Comparison of ENCODE assay signal across 1 cellular context in the genomic region with DNA sequence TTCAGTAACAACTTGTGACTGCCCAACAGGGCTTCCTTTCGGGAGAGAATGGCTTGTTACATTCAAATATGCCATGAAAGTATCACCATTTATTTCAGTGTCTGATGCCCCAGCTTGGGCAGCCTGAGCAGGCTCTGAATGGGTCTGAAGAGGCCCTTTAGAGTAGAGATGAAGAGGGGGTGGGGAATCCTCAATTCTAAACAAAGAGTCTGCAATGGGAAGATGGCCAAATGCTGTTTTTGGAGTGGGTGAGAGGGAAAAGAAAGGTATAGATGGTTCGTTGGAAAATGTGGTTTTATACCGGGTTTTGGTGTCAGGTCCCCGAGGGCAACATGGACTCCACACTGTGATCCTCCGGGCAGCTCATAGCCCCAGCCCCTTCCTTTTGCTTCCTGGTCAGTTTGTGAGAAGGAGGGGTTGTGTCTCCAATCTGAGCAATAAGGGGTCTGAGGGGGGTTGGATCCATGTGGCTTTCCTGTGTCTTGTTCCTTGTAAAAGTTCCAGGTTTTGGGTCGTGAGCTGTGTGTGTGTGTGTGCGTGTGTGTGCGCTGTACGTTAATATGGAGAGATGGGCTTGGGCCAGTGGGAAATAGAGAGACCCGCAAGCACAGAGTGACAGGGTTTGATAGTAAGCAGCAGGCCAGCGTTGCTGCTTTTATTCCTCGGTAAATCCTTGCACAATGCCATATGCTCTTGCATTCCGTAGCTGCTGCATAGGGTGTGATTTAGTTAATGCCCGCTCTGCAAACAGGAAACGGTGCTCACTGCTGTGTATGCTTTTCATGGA.
TF ChIP-seq lines count a peak whose summit lies in the region.

No MANE protein-coding gene starts in this region.

TF ChIP-seq in WTC11, 78 proteins besides CTCF, POLR2A, EP300 and RAD21 (continued from another document):
- TF ChIP-seq, protein P1, sequence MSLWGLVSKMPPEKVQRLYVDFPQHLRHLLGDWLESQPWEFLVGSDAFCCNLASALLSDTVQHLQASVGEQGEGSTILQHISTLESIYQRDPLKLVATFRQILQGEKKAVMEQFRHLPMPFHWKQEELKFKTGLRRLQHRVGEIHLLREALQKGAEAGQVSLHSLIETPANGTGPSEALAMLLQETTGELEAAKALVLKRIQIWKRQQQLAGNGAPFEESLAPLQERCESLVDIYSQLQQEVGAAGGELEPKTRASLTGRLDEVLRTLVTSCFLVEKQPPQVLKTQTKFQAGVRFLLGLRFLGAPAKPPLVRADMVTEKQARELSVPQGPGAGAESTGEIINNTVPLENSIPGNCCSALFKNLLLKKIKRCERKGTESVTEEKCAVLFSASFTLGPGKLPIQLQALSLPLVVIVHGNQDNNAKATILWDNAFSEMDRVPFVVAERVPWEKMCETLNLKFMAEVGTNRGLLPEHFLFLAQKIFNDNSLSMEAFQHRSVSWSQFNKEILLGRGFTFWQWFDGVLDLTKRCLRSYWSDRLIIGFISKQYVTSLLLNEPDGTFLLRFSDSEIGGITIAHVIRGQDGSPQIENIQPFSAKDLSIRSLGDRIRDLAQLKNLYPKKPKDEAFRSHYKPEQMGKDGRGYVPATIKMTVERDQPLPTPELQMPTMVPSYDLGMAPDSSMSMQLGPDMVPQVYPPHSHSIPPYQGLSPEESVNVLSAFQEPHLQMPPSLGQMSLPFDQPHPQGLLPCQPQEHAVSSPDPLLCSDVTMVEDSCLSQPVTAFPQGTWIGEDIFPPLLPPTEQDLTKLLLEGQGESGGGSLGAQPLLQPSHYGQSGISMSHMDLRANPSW (CRISPR knock-in tag; conservative IDR thresholded peaks at IDR 0.05; ENCODE audit: low read depth): no peak
- TF ChIP-seq, protein P2, sequence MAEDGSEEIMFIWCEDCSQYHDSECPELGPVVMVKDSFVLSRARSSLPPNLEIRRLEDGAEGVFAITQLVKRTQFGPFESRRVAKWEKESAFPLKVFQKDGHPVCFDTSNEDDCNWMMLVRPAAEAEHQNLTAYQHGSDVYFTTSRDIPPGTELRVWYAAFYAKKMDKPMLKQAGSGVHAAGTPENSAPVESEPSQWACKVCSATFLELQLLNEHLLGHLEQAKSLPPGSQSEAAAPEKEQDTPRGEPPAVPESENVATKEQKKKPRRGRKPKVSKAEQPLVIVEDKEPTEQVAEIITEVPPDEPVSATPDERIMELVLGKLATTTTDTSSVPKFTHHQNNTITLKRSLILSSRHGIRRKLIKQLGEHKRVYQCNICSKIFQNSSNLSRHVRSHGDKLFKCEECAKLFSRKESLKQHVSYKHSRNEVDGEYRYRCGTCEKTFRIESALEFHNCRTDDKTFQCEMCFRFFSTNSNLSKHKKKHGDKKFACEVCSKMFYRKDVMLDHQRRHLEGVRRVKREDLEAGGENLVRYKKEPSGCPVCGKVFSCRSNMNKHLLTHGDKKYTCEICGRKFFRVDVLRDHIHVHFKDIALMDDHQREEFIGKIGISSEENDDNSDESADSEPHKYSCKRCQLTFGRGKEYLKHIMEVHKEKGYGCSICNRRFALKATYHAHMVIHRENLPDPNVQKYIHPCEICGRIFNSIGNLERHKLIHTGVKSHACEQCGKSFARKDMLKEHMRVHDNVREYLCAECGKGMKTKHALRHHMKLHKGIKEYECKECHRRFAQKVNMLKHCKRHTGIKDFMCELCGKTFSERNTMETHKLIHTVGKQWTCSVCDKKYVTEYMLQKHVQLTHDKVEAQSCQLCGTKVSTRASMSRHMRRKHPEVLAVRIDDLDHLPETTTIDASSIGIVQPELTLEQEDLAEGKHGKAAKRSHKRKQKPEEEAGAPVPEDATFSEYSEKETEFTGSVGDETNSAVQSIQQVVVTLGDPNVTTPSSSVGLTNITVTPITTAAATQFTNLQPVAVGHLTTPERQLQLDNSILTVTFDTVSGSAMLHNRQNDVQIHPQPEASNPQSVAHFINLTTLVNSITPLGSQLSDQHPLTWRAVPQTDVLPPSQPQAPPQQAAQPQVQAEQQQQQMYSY (CRISPR knock-in tag; IDR thresholded peaks at IDR 0.05): peak; percentile 74
- TF ChIP-seq NFE2L1 (CRISPR knock-in tag; IDR thresholded peaks at IDR 0.05) (0 out of 2 replicates have a peak, but pooled peaks have one; percentile 10), ZNF138 (CRISPR knock-in tag; conservative IDR thresholded peaks at IDR 0.05) (no peak), NFYB (CRISPR knock-in tag; conservative IDR thresholded peaks at IDR 0.05; ENCODE audit: low read depth) (no peak), GTF2I (CRISPR knock-in tag; conservative IDR thresholded peaks at IDR 0.05) (no peak), ZNF416 (CRISPR knock-in tag; IDR thresholded peaks at IDR 0.05) (no peak)
- TF ChIP-seq, protein P3, sequence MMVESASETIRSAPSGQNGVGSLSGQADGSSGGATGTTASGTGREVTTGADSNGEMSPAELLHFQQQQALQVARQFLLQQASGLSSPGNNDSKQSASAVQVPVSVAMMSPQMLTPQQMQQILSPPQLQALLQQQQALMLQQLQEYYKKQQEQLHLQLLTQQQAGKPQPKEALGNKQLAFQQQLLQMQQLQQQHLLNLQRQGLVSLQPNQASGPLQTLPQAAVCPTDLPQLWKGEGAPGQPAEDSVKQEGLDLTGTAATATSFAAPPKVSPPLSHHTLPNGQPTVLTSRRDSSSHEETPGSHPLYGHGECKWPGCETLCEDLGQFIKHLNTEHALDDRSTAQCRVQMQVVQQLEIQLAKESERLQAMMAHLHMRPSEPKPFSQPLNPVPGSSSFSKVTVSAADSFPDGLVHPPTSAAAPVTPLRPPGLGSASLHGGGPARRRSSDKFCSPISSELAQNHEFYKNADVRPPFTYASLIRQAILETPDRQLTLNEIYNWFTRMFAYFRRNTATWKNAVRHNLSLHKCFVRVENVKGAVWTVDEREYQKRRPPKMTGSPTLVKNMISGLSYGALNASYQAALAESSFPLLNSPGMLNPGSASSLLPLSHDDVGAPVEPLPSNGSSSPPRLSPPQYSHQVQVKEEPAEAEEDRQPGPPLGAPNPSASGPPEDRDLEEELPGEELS (CRISPR knock-in tag; IDR thresholded peaks at IDR 0.05): no peak
- TF ChIP-seq, protein P4, sequence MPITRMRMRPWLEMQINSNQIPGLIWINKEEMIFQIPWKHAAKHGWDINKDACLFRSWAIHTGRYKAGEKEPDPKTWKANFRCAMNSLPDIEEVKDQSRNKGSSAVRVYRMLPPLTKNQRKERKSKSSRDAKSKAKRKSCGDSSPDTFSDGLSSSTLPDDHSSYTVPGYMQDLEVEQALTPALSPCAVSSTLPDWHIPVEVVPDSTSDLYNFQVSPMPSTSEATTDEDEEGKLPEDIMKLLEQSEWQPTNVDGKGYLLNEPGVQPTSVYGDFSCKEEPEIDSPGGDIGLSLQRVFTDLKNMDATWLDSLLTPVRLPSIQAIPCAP (CRISPR knock-in tag; IDR thresholded peaks at IDR 0.05): no peak
- TF ChIP-seq, protein P5, sequence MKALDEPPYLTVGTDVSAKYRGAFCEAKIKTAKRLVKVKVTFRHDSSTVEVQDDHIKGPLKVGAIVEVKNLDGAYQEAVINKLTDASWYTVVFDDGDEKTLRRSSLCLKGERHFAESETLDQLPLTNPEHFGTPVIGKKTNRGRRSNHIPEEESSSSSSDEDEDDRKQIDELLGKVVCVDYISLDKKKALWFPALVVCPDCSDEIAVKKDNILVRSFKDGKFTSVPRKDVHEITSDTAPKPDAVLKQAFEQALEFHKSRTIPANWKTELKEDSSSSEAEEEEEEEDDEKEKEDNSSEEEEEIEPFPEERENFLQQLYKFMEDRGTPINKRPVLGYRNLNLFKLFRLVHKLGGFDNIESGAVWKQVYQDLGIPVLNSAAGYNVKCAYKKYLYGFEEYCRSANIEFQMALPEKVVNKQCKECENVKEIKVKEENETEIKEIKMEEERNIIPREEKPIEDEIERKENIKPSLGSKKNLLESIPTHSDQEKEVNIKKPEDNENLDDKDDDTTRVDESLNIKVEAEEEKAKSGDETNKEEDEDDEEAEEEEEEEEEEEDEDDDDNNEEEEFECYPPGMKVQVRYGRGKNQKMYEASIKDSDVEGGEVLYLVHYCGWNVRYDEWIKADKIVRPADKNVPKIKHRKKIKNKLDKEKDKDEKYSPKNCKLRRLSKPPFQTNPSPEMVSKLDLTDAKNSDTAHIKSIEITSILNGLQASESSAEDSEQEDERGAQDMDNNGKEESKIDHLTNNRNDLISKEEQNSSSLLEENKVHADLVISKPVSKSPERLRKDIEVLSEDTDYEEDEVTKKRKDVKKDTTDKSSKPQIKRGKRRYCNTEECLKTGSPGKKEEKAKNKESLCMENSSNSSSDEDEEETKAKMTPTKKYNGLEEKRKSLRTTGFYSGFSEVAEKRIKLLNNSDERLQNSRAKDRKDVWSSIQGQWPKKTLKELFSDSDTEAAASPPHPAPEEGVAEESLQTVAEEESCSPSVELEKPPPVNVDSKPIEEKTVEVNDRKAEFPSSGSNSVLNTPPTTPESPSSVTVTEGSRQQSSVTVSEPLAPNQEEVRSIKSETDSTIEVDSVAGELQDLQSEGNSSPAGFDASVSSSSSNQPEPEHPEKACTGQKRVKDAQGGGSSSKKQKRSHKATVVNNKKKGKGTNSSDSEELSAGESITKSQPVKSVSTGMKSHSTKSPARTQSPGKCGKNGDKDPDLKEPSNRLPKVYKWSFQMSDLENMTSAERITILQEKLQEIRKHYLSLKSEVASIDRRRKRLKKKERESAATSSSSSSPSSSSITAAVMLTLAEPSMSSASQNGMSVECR (CRISPR knock-in tag; IDR thresholded peaks at IDR 0.05; ENCODE audit: borderline replicate concordance): no peak
- TF ChIP-seq, protein P6, sequence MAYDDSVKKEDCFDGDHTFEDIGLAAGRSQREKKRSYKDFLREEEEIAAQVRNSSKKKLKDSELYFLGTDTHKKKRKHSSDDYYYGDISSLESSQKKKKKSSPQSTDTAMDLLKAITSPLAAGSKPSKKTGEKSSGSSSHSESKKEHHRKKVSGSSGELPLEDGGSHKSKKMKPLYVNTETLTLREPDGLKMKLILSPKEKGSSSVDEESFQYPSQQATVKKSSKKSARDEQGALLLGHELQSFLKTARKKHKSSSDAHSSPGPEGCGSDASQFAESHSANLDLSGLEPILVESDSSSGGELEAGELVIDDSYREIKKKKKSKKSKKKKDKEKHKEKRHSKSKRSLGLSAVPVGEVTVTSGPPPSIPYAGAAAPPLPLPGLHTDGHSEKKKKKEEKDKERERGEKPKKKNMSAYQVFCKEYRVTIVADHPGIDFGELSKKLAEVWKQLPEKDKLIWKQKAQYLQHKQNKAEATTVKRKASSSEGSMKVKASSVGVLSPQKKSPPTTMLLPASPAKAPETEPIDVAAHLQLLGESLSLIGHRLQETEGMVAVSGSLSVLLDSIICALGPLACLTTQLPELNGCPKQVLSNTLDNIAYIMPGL (CRISPR knock-in tag; IDR thresholded peaks at IDR 0.05): no peak
